In genomic region chr17:27089929-27090247, GRCh38 we compare ENCODE assay signal across 24 cellular contexts.
DNase-seq lines count a peak whose midpoint lies in the region; ATAC-seq, FAIRE-seq and TF ChIP-seq lines count a peak whose summit lies in the region.
"Had no signal": no experiment of that assay in that cellular context is flagged by ENCODE, and none has a peak within 500 bp of the region (broad histone marks: within the 10 kb centered on the region; RNA-seq: fewer than 3 reads in every experiment).

No MANE protein-coding gene starts in this region.

- CTCF ChIA-PET in K562 (lab: Yijun Ruan, JAX; ENCODE audit: low intra/inter-chr PET ratio), result no interaction called here

- no peaks in the 10 kb centered on the region for H3K9me1 ChIP-seq in K562 (ENCODE audit: control insufficient read depth, insufficient read depth, low read length)

- H3K4me1 ChIP-seq in K562 (replicated peaks in 1 of 2; ENCODE audit: control insufficient read depth in 2 of 2, insufficient read depth in 2 of 2, low read length in 2 of 2), result peaks cover 3 to 4% of the 10 kb centered on the region in 2 experiments; a peak in 2 of 5 replicates
- H3K4me1 ChIP-seq: A549; BE2C; BLaER1 treated with 17β-estradiol and CSF1 and Interleukin-3, amounts not matched to agents 10 nM and 100 nM had no signal

- DNase-seq in NCI-H748 (lab: John Stamatoyannopoulos, UW; ENCODE audit: unreplicated experiment), result peak; percentile 49
- no peak for DNase-seq in NCI-H748 treated with DMSO at 0.1 percent for 48 hours (lab: John Stamatoyannopoulos, UW)
- no peak for DNase-seq in MG63
- DNase-seq in K562 (ENCODE audit: extremely low read depth in 1 of 4, low spot score in 3 of 4), result peak in 1 of 4 experiments; percentile 38
- DNase-seq in DMS153 (lab: John Stamatoyannopoulos, UW), result no peak
- DNase-seq in RKO (ENCODE audit: low spot score), result no peak
- DNase-seq: 8988T; ACHN; AML-193; BE2C; Calu3; CD4-positive, alpha-beta T cell; COR-L47; DND-41; GM23248; H7; HCEC 1CT had no signal

- TF ChIP-seq EP300 in K562 (IDR thresholded peaks at IDR 0.05; ENCODE audit: low read length), result no peak

- no peak for TF ChIP-seq POLR2A in K562 (conservative IDR thresholded peaks at IDR 0.05)

- H3K27me3 ChIP-seq in MG63 (peaks cover 12% of the 10 kb centered on the region), K562 (ENCODE audit: control insufficient read depth in 2 of 2, insufficient read depth in 2 of 2, low read length in 2 of 2) (no peaks in the 10 kb centered on the region)
- H3K27me3 ChIP-seq: BE2C; BLaER1 treated with 17β-estradiol and CSF1 and Interleukin-3, amounts not matched to agents 10 nM and 100 nM had no signal

- in situ Hi-C loops in K562 (cut with MboI), result no loop called here

- H2AFZ ChIP-seq in K562 (ENCODE audit: low read depth, low read length), result no peak overlapping the region
- H2AFZ ChIP-seq: GM23248 had no signal

- H3K4me3 ChIP-seq in MG63 (peak overlapping the region; percentile 24; the same call in 1 of the 2 replicates), K562 (peak overlapping the region; percentile 80)
- H3K4me3 ChIP-seq: A549; BLaER1 treated with 17β-estradiol and CSF1 and Interleukin-3, amounts not matched to agents 10 nM and 100 nM; GM23248 had no signal

- ATAC-seq in K562, result no peak
- ATAC-seq in HG02678 (IDR thresholded peaks at IDR 0.05; ENCODE audit: unreplicated experiment), result no peak
- ATAC-seq: A549 had no signal

- no TSS peak for BruUV-seq in K562 (replicated peaks; lab: Mats Ljungman, UMichigan)

- no peak for FAIRE-seq in K562 (lab: Jason Lieb, UNC)
- FAIRE-seq: A549, G401.6, GM12892, H1 had no signal

- WGBS in K562 (ENCODE audit: insufficient coverage, low coverage, missing lambda C conversion rate), result 0% methylated on average over 1 of the region's 1 CpG

- H3K9ac ChIP-seq in K562 (ENCODE audit: insufficient read depth in 1 of 2, low read depth in 2 of 2, low read length in 2 of 2), result peak overlapping the region; percentile 92 to 99
- H3K9ac ChIP-seq: BLaER1 treated with 17β-estradiol and CSF1 and Interleukin-3, amounts not matched to agents 10 nM and 100 nM; GM23248 had no signal

- POLR2A ChIA-PET in K562 (lab: Yijun Ruan, JAX), result interaction anchor here (0.6 to 3.8 kb wide), 31 partner anchors 9 to 1489 kb away, joined by 3 to 40 read pairs (median 4); partner anchors contain the start of gene WSB1

- no peak for TF ChIP-seq RAD21 in K562 (CRISPR knock-in tag; conservative IDR thresholded peaks at IDR 0.05 in 1 of 2, IDR thresholded peaks at IDR 0.05 in 1 of 2)

- H4K20me1 ChIP-seq in K562 (replicated peaks; ENCODE audit: control insufficient read depth, insufficient read depth, low read length), result peaks cover 24% of the 10 kb centered on the region
- H4K20me1 ChIP-seq: BLaER1 treated with 17β-estradiol and CSF1 and Interleukin-3, amounts not matched to agents 10 nM and 100 nM had no signal

- peak overlapping the region; percentile 97 for H3K4me2 ChIP-seq in K562 (ENCODE audit: insufficient read depth, low read length)
- H3K4me2 ChIP-seq: A549; BLaER1 treated with 17β-estradiol and CSF1 and Interleukin-3, amounts not matched to agents 10 nM and 100 nM had no signal

- intact Hi-C loops in K562 (cut with micrococcal nuclease), result loop anchor here (10.0 kb wide), 5 partner anchors 45 to 485 kb away; partner anchors contain the start of gene WSB1

- H3K36me3 ChIP-seq in MG63 (no peaks in the 10 kb centered on the region), K562 (ENCODE audit: control insufficient read depth, insufficient read depth, low read length) (peaks cover 20% of the 10 kb centered on the region; the same call in 2 of the 3 replicates)
- H3K36me3 ChIP-seq: BE2C; BLaER1 treated with 17β-estradiol and CSF1 and Interleukin-3, amounts not matched to agents 10 nM and 100 nM had no signal

- H3K9me3 ChIP-seq in MG63 (no peaks in the 10 kb centered on the region), K562 (replicated peaks; ENCODE audit: control insufficient read depth, insufficient read depth, low read depth, low read length) (no peaks in the 10 kb centered on the region)
- H3K9me3 ChIP-seq: A549, BE2C had no signal

- TF ChIP-seq CTCF in 22Rv1 (IDR thresholded peaks at IDR 0.05), result no peak
- TF ChIP-seq CTCF in K562 (IDR thresholded peaks at IDR 0.05 in 2 of 3, conservative IDR thresholded peaks at IDR 0.05 in 1 of 3; ENCODE audit: insufficient read depth in 2 of 3, low read depth in 1 of 3, low read length in 3 of 3), result no peak

- peaks cover 97% of the 10 kb centered on the region for H3K79me2 ChIP-seq in K562 (ENCODE audit: control insufficient read depth, insufficient read depth, low read length)

- H3K27ac ChIP-seq in 22Rv1, result peak overlapping the region; percentile 66
- peak overlapping the region; percentile 88 for H3K27ac ChIP-seq in K562 (ENCODE audit: extremely low read depth, low read depth, low read length)
- H3K27ac ChIP-seq: A549; BLaER1 treated with 17β-estradiol and CSF1 and Interleukin-3, amounts not matched to agents 10 nM and 100 nM; GM23248 had no signal

TF ChIP-seq in K562, 482 proteins besides CTCF, POLR2A, EP300 and RAD21 (continues in another document):
- peak; percentile 30 for TF ChIP-seq HNRNPLL (IDR thresholded peaks at IDR 0.05; ENCODE audit: low read depth, low read length, poor library complexity, severe bottlenecking)
- TF ChIP-seq PRPF4 (IDR thresholded peaks at IDR 0.05; ENCODE audit: insufficient read depth, low read depth, low read length, poor library complexity, severe bottlenecking), result peak; percentile 62
- no peak for TF ChIP-seq ZKSCAN1 (IDR thresholded peaks at IDR 0.05; ENCODE audit: low read depth, low read length)
- TF ChIP-seq RBFOX2 (IDR thresholded peaks at IDR 0.05; ENCODE audit: low read depth, low read length), result peak; percentile 67
- TF ChIP-seq ETV6 (IDR thresholded peaks at IDR 0.05; ENCODE audit: borderline replicate concordance in 1 of 2, low read depth in 2 of 2, low read length in 1 of 2), result no peak
- no peak for TF ChIP-seq ETV6 (CRISPR knock-in tag; IDR thresholded peaks at IDR 0.05; ENCODE audit: borderline replicate concordance)
- TF ChIP-seq TCFL5 (CRISPR knock-in tag; conservative IDR thresholded peaks at IDR 0.05), result no peak
- no peak for TF ChIP-seq ZNF696 (CRISPR knock-in tag; conservative IDR thresholded peaks at IDR 0.05)
- TF ChIP-seq, protein P1, sequence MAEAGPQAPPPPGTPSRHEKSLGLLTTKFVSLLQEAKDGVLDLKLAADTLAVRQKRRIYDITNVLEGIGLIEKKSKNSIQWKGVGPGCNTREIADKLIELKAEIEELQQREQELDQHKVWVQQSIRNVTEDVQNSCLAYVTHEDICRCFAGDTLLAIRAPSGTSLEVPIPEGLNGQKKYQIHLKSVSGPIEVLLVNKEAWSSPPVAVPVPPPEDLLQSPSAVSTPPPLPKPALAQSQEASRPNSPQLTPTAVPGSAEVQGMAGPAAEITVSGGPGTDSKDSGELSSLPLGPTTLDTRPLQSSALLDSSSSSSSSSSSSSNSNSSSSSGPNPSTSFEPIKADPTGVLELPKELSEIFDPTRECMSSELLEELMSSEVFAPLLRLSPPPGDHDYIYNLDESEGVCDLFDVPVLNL (CRISPR knock-in tag; IDR thresholded peaks at IDR 0.05; ENCODE audit: low read depth), result no peak
- TF ChIP-seq RBM39 (optimal IDR thresholded peaks at IDR 0.05; ENCODE audit: low read depth, low read length), result peak; percentile 47
- TF ChIP-seq ZMIZ1 (IDR thresholded peaks at IDR 0.05; ENCODE audit: low read depth in 2 of 2, low read length in 2 of 2), result no peak
- TF ChIP-seq HDAC8 (tag; IDR thresholded peaks at IDR 0.05), result no peak
- TF ChIP-seq ZC3H4 (CRISPR knock-in tag; IDR thresholded peaks at IDR 0.05; ENCODE audit: borderline replicate concordance), result peak; percentile 92; the same call in 1 of the 2 replicates
- no peak for TF ChIP-seq ZNF280B (CRISPR knock-in tag; IDR thresholded peaks at IDR 0.05)
- 0 out of 2 replicates have a peak, but pooled peaks have one; percentile 11 for TF ChIP-seq ZNF511 (CRISPR knock-in tag; IDR thresholded peaks at IDR 0.05)
